Comparison of ENCODE assay signal across 21 cellular contexts in the genomic region with DNA sequence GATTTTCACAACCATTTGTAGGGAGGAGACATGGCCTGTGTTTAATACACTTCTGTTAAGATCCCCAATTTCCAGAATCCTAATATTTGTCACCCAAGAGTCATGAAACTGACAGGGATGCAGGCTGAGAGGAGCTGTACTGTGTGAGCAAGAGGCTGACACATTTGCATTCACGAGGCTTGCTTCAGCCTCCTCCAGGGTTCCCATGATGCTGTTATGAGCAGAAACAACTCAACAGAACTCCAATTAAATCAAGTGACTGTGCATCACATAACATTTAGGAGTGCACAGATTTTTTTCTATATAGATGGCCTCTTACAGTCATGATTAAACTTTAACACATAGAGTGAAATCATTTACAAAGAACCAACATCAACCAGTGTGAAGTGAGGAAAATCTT.
DNase-seq lines count a peak whose midpoint lies in the region; ATAC-seq, FAIRE-seq and TF ChIP-seq lines count a peak whose summit lies in the region.
"Had no signal": no experiment of that assay in that cellular context is flagged by ENCODE, and none has a peak within 500 bp of the region (broad histone marks: within the 10 kb centered on the region; RNA-seq: fewer than 3 reads in every experiment).

No MANE protein-coding gene starts in this region.

- no peaks in the 10 kb centered on the region for H3K27me3 ChIP-seq in neuronal stem cell (ENCODE audit: control insufficient read depth in 3 of 3, insufficient read depth in 3 of 3, low read depth in 1 of 3, low read length in 3 of 3)

- peaks cover 0 to 6% of the 10 kb centered on the region in 2 donors for H3K4me1 ChIP-seq in neuronal stem cell (ENCODE audit: control insufficient read depth in 2 of 2, insufficient read depth in 1 of 2, low read depth in 1 of 2, low read length in 2 of 2)

- H2AFZ ChIP-seq in neuronal stem cell (ENCODE audit: low read length), result no peak overlapping the region

- FAIRE-seq in GM12891 (lab: Jason Lieb, UNC), result peak; percentile 91
- FAIRE-seq: A204.1, HepG2 had no signal

- DNase-seq in GM12891 (ENCODE audit: insufficient read length, low spot score), result no peak
- peak; percentile 53 for DNase-seq in kidney tubule cell (ENCODE audit: low spot score)
- no peak for DNase-seq in neuronal stem cell (ENCODE audit: low spot score)
- DNase-seq in activated effector memory CD4-positive, alpha-beta T cell treated with anti-CD3 and anti-CD28 coated beads, Interleukin-2, amount 50 U/mL, for 16 hours, result no peak
- no peak for DNase-seq in 8988T
- no peak for DNase-seq in COLO668 (lab: John Stamatoyannopoulos, UW; ENCODE audit: unreplicated experiment)
- DNase-seq: C1 segment of cervical spinal cord, GDM1, H7, KG1, NCI-H1436, NCI-H2029 treated with DMSO at 0.1 percent for 48 hours, NCI-H510A treated with DMSO at 0.1 percent for 48 hours, NCI-H82 had no signal

- no peak overlapping the region for H2AK5ac ChIP-seq in neuronal stem cell (ENCODE audit: low read depth, low read length)

- H3K4me2 ChIP-seq in neuronal stem cell (ENCODE audit: insufficient read depth, low read length, poor library complexity, severe bottlenecking), result no peak overlapping the region

- TF ChIP-seq POLR2A in GM12891 (IDR thresholded peaks at IDR 0.05; ENCODE audit: low read depth, low read length), result no peak

- no CpG with 5 or more reads among the region's 1 CpG for WGBS in neuronal stem cell (ENCODE audit: extremely low coverage in 2 of 2, insufficient read length in 2 of 2, insufficient replicate concordance in 1 of 2), 2 donors

- no peak overlapping the region for H3K4me3 ChIP-seq in neuronal stem cell (ENCODE audit: low read length in 2 of 2)
- H3K4me3 ChIP-seq: SK-N-MC had no signal

- no peak overlapping the region for H2BK12ac ChIP-seq in neuronal stem cell (ENCODE audit: low read length)

- no peak overlapping the region for H2BK15ac ChIP-seq in neuronal stem cell (ENCODE audit: low read length)

- no peak overlapping the region for H3K9ac ChIP-seq in neuronal stem cell (ENCODE audit: low read depth, low read length, poor library complexity)

- no peaks in the 10 kb centered on the region for H3K36me3 ChIP-seq in neuronal stem cell (replicated peaks in 1 of 2; ENCODE audit: control insufficient read depth in 2 of 2, insufficient read depth in 2 of 2, low read length in 2 of 2)

- H3K18ac ChIP-seq in neuronal stem cell (ENCODE audit: low read length), result no peak overlapping the region

- no peaks in the 10 kb centered on the region for H3K9me3 ChIP-seq in neuronal stem cell (replicated peaks in 1 of 2; ENCODE audit: control insufficient read depth in 2 of 2, insufficient read depth in 1 of 2, low read depth in 1 of 2, low read length in 2 of 2)

- H3K4ac ChIP-seq in neuronal stem cell (ENCODE audit: low read length), result no peak overlapping the region

- H4K91ac ChIP-seq in neuronal stem cell (ENCODE audit: low read depth, low read length, poor library complexity), result no peak overlapping the region

- H3K79me1 ChIP-seq in neuronal stem cell (ENCODE audit: low read depth, low read length), result no peaks in the 10 kb centered on the region

- no peak overlapping the region for H2BK120ac ChIP-seq in neuronal stem cell (ENCODE audit: low read depth, low read length)

- no peak overlapping the region for H4K8ac ChIP-seq in neuronal stem cell (ENCODE audit: low read depth, low read length)

- ATAC-seq in GM19463 (IDR thresholded peaks at IDR 0.05; ENCODE audit: unreplicated experiment), result peak; percentile 26
- ATAC-seq in HG03432 (IDR thresholded peaks at IDR 0.05; ENCODE audit: unreplicated experiment), result peak; percentile 35
- ATAC-seq: HepG2, Panc1, Right ventricle myocardium inferior had no signal

- H3K14ac ChIP-seq in neuronal stem cell (ENCODE audit: low read length), result no peak overlapping the region

- no peak overlapping the region for H3K27ac ChIP-seq in neuronal stem cell (replicated peaks; ENCODE audit: low read length)
- H3K27ac ChIP-seq: SK-N-MC had no signal

- H2BK5ac ChIP-seq in neuronal stem cell (ENCODE audit: low read length), result no peak overlapping the region

- no peak overlapping the region for H3K23ac ChIP-seq in neuronal stem cell (ENCODE audit: low read depth, low read length, poor library complexity)

TF ChIP-seq in GM12891, 5 proteins besides CTCF, POLR2A, EP300 and RAD21:
- TF ChIP-seq POU2F2 (IDR thresholded peaks at IDR 0.05; ENCODE audit: low read depth, low read length) (peak; percentile 82; the same call in 1 of the 2 replicates), TAF1 (IDR thresholded peaks at IDR 0.05; ENCODE audit: low read depth, low read length) (no peak), SPI1 (IDR thresholded peaks at IDR 0.05; ENCODE audit: low read depth, low read length) (no peak), PAX5 (IDR thresholded peaks at IDR 0.05; ENCODE audit: insufficient read depth, low read length, severe bottlenecking) (no peak), POLR2AphosphoS5 (IDR thresholded peaks at IDR 0.05; ENCODE audit: low read depth, low read length) (no peak)
